Comparison of ENCODE assay signal across 1 cellular context in genomic region chr22:20010307-20011122, GRCh38.
TF ChIP-seq lines count a peak whose summit lies in the region.

No MANE protein-coding gene starts in this region.

TF ChIP-seq in HepG2, 621 proteins besides CTCF, POLR2A, EP300 and RAD21 (continues in another document):
- no peak for TF ChIP-seq TCF12 (IDR thresholded peaks at IDR 0.05)
- no peak for TF ChIP-seq TCF12 (CRISPR knock-in tag; IDR thresholded peaks at IDR 0.05)
- TF ChIP-seq LRRFIP1 (CRISPR knock-in tag; conservative IDR thresholded peaks at IDR 0.05) = no peak
- TF ChIP-seq ZNF614 (CRISPR knock-in tag; IDR thresholded peaks at IDR 0.05; ENCODE audit: borderline replicate concordance) = 0 out of 2 replicates have a peak, but pooled peaks have one; percentile 58
- TF ChIP-seq SCMH1 (CRISPR knock-in tag; IDR thresholded peaks at IDR 0.05; ENCODE audit: borderline replicate concordance) = no peak
- TF ChIP-seq ZNF17 (CRISPR knock-in tag; IDR thresholded peaks at IDR 0.05) = no peak
- TF ChIP-seq NR2F1 (CRISPR knock-in tag; IDR thresholded peaks at IDR 0.05) = peak in 1 of 2 experiments; percentile 69; a peak in 3 of 4 replicates
- peak; percentile 33; the same call in 1 of the 2 replicates for TF ChIP-seq BCL6 (CRISPR knock-in tag; IDR thresholded peaks at IDR 0.05)
- peak; percentile 17; the same call in 1 of the 2 replicates for TF ChIP-seq ZNF281 (CRISPR knock-in tag; IDR thresholded peaks at IDR 0.05; ENCODE audit: borderline replicate concordance)
- no peak for TF ChIP-seq CC2D1A (CRISPR knock-in tag; IDR thresholded peaks at IDR 0.05)
- no peak for TF ChIP-seq RBM22 (optimal IDR thresholded peaks at IDR 0.05; ENCODE audit: low read length)
- no peak for TF ChIP-seq MTA3 (CRISPR knock-in tag; IDR thresholded peaks at IDR 0.05)
- no peak for TF ChIP-seq SIX1 (CRISPR knock-in tag; IDR thresholded peaks at IDR 0.05; ENCODE audit: borderline replicate concordance)
- no peak for TF ChIP-seq ISL2 (CRISPR knock-in tag; IDR thresholded peaks at IDR 0.05)
- TF ChIP-seq STAT6 (CRISPR knock-in tag; IDR thresholded peaks at IDR 0.05; ENCODE audit: borderline replicate concordance) = peak; percentile 55; the same call in 1 of the 2 replicates
- TF ChIP-seq DRAP1 (CRISPR knock-in tag; IDR thresholded peaks at IDR 0.05) = 0 out of 2 replicates have a peak, but pooled peaks have one; percentile 35
- TF ChIP-seq ZNF589 (CRISPR knock-in tag; conservative IDR thresholded peaks at IDR 0.05) = no peak
- peak; percentile 71 for TF ChIP-seq NR2C2 (CRISPR knock-in tag; IDR thresholded peaks at IDR 0.05; ENCODE audit: borderline replicate concordance)
- no peak for TF ChIP-seq XRCC5 (optimal IDR thresholded peaks at IDR 0.05; ENCODE audit: low read length)
- TF ChIP-seq ELF1 (CRISPR knock-in tag; IDR thresholded peaks at IDR 0.05) = 0 out of 2 replicates have a peak, but pooled peaks have one; percentile 42
- TF ChIP-seq ZBTB7A (CRISPR knock-in tag; IDR thresholded peaks at IDR 0.05) = peak; percentile 52; the same call in 1 of the 2 replicates
- no peak for TF ChIP-seq EZH2 (conservative IDR thresholded peaks at IDR 0.05; ENCODE audit: low read depth, low read length)
- peak; percentile 92; the same call in 1 of the 3 replicates for TF ChIP-seq MXI1 (IDR thresholded peaks at IDR 0.05; ENCODE audit: borderline replicate concordance, low read depth, low read length)
- TF ChIP-seq MAZ (IDR thresholded peaks at IDR 0.05; ENCODE audit: borderline replicate concordance, low read depth, low read length) = no peak
- 0 out of 2 replicates have a peak, but pooled peaks have one; percentile 31 for TF ChIP-seq MAZ (CRISPR knock-in tag; IDR thresholded peaks at IDR 0.05; ENCODE audit: low read depth)
- TF ChIP-seq UBTF (CRISPR knock-in tag; IDR thresholded peaks at IDR 0.05) = no peak; the same call in 1 of the 2 replicates
- 0 out of 2 replicates have a peak, but pooled peaks have one; percentile 37 for TF ChIP-seq PHF21A (CRISPR knock-in tag; IDR thresholded peaks at IDR 0.05)
- TF ChIP-seq FOXK1 (CRISPR knock-in tag; IDR thresholded peaks at IDR 0.05; ENCODE audit: borderline replicate concordance, low read depth) = peak; percentile 88; the same call in 1 of the 2 replicates
- peak; percentile 85 for TF ChIP-seq SALL1 (CRISPR knock-in tag; IDR thresholded peaks at IDR 0.05)
- TF ChIP-seq PRPF4 (IDR thresholded peaks at IDR 0.05; ENCODE audit: low read depth, low read length, poor library complexity, severe bottlenecking) = no peak
- TF ChIP-seq RARA (CRISPR knock-in tag; IDR thresholded peaks at IDR 0.05) = peak; percentile 86
- peak; percentile 96 for TF ChIP-seq ESRRA (CRISPR knock-in tag; IDR thresholded peaks at IDR 0.05; ENCODE audit: low read depth)
- no peak for TF ChIP-seq NFYC (CRISPR knock-in tag; IDR thresholded peaks at IDR 0.05)
- TF ChIP-seq ZNF3 (CRISPR knock-in tag; IDR thresholded peaks at IDR 0.05) = no peak
- TF ChIP-seq SMAD3 (CRISPR knock-in tag; IDR thresholded peaks at IDR 0.05) = 0 out of 2 replicates have a peak, but pooled peaks have one; percentile 42
- peak; percentile 82 for TF ChIP-seq MNT (IDR thresholded peaks at IDR 0.05)
- TF ChIP-seq TFAP4 (IDR thresholded peaks at IDR 0.05; ENCODE audit: borderline replicate concordance, low read depth) = peak; percentile 68; the same call in 1 of the 2 replicates
- no peak for TF ChIP-seq SIN3A (IDR thresholded peaks at IDR 0.05; ENCODE audit: borderline replicate concordance, low read depth, low read length)
- TF ChIP-seq TBX2 (CRISPR knock-in tag; IDR thresholded peaks at IDR 0.05; ENCODE audit: borderline replicate concordance) = peak; percentile 47; the same call in 1 of the 2 replicates
- peak; percentile 59; the same call in 1 of the 2 replicates for TF ChIP-seq ZBTB25 (CRISPR knock-in tag; IDR thresholded peaks at IDR 0.05)
- TF ChIP-seq KLF16 (CRISPR knock-in tag; IDR thresholded peaks at IDR 0.05) = 0 out of 4 replicates have a peak, but pooled peaks of 1 of the 2 experiments have one; percentile 40
- TF ChIP-seq PRDM10 (CRISPR knock-in tag; IDR thresholded peaks at IDR 0.05; ENCODE audit: low read depth) = peak; percentile 28; the same call in 1 of the 2 replicates
- TF ChIP-seq SOX5 (CRISPR knock-in tag; IDR thresholded peaks at IDR 0.05; ENCODE audit: borderline replicate concordance) = peak; percentile 51; the same call in 1 of the 2 replicates
- TF ChIP-seq KLF6 (CRISPR knock-in tag; IDR thresholded peaks at IDR 0.05) = peak; percentile 40; the same call in 1 of the 2 replicates
- TF ChIP-seq GATAD2A (CRISPR knock-in tag; IDR thresholded peaks at IDR 0.05) = peak; percentile 75
- no peak; the same call in none of the 2 replicates for TF ChIP-seq NCOA2 (CRISPR knock-in tag; IDR thresholded peaks at IDR 0.05)
- TF ChIP-seq ZNF678 (CRISPR knock-in tag; IDR thresholded peaks at IDR 0.05) = no peak
